ENCODE assay signal across 11 cellular contexts in the genomic region with DNA sequence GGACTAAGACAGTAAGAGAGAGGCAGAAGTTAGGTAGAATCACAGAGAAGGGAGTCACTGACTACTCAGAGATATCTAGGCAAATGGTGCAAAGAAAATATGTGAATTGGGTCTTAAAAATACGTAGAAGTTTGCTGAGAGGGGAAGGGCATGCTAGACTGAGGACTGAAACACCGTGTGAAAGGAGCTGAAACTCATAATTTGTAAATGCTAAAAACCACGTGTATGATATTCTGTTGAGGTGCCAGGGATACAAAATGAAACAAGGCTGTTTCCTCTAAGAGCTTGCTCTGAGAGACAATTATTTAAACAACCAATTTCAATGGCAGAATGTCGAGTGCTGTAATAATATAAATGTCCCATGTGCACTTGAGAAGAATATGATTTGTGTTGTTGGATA. TPM values are rescaled to one million over a fixed set of nuclear protein-coding genes. Genes with fewer than 3 reads are reported as not detected.
DNase-seq lines count a peak whose midpoint lies in the region; ATAC-seq and TF ChIP-seq lines count a peak whose summit lies in the region.
"Had no signal": no experiment of that assay in that cellular context is flagged by ENCODE, and none has a peak within 500 bp of the region (broad histone marks: within the 10 kb centered on the region; RNA-seq: fewer than 3 reads in every experiment).

No MANE protein-coding gene starts in this region.

- H3K4me1 Mint-ChIP-seq in Calu3 (ENCODE audit: low read depth, unreplicated experiment) (peaks cover 53% of the 10 kb centered on the region), IgD-negative memory B cell (peaks cover 36 to 45% (median 45%) of the 10 kb centered on the region in 3 donors)

- H3K27ac Mint-ChIP-seq in Calu3 (ENCODE audit: unreplicated experiment) (peak overlapping the region; percentile 92), IgD-negative memory B cell (peak overlapping the region in 2 of 3 donors; percentile 22 to 64)

- intact Hi-C loops in Calu3 (cut with micrococcal nuclease; ENCODE audit: unreplicated experiment) = no loop called here

- no peak overlapping the region for H3K4me3 ChIP-seq in ectodermal cell (ENCODE audit: insufficient read depth, low read depth, low read length)
- H3K4me3 ChIP-seq in suprapubic skin = no peak overlapping the region
- H3K4me3 ChIP-seq: thyroid gland had no signal

- H3K36me3 Mint-ChIP-seq in Calu3 (ENCODE audit: insufficient read depth, unreplicated experiment) (peaks cover 16% of the 10 kb centered on the region), IgD-negative memory B cell (peaks cover 10% of the 10 kb centered on the region)

- H3K27me3 ChIP-seq in ectodermal cell (ENCODE audit: control insufficient read depth, insufficient read depth, low read length, poor library complexity, severe bottlenecking) (no peaks in the 10 kb centered on the region), suprapubic skin (no peaks in the 10 kb centered on the region)
- H3K27me3 ChIP-seq: thyroid gland had no signal

- TF ChIP-seq EP300 in suprapubic skin (IDR thresholded peaks at IDR 0.05) = no peak

- H3K9me3 Mint-ChIP-seq in Calu3 (ENCODE audit: low read depth, unreplicated experiment) (peaks cover 7% of the 10 kb centered on the region), IgD-negative memory B cell (peaks cover 0 to 9% (median 6%) of the 10 kb centered on the region in 3 donors)

- 90 to 91% methylated on average over 3 to 4 of the region's 4 CpGs for WGBS in ectodermal cell, 2 experiments
- 49% methylated on average over 4 of the region's 4 CpGs for WGBS in suprapubic skin

- CTCF ChIA-PET in Calu3 (lab: Charles Lee) = no interaction called here

- H3K9me3 ChIP-seq in ectodermal cell (ENCODE audit: control insufficient read depth, low read length) = no peaks in the 10 kb centered on the region
- H3K9me3 ChIP-seq in suprapubic skin = peaks cover 18% of the 10 kb centered on the region
- H3K9me3 ChIP-seq: thyroid gland had no signal

- H3K27ac ChIP-seq in ectodermal cell (ENCODE audit: insufficient read depth, low read depth, low read length, poor library complexity, severe bottlenecking) (peak overlapping the region; percentile 2), suprapubic skin (no peak overlapping the region)
- H3K27ac ChIP-seq: thyroid gland had no signal

- no TSS peak for BruUV-seq in Calu3 (replicated peaks; lab: Mats Ljungman, UMichigan)

- peaks cover 11% of the 10 kb centered on the region for H3K4me1 ChIP-seq in ectodermal cell (ENCODE audit: control insufficient read depth, insufficient read depth, low read length)
- peaks cover 13% of the 10 kb centered on the region for H3K4me1 ChIP-seq in suprapubic skin

- H3K4me3 Mint-ChIP-seq in Calu3 (ENCODE audit: low read depth, unreplicated experiment) (peak overlapping the region; percentile 39), IgD-negative memory B cell (peak overlapping the region in 1 of 4 donors; percentile 78)
- H3K4me3 Mint-ChIP-seq: CD14-positive monocyte had no signal

- H3K36me3 ChIP-seq in ectodermal cell (ENCODE audit: control insufficient read depth, insufficient read depth, low read length) (no peaks in the 10 kb centered on the region), suprapubic skin (no peaks in the 10 kb centered on the region)
- H3K36me3 ChIP-seq: thyroid gland had no signal

- no peak for TF ChIP-seq POLR2A in suprapubic skin (IDR thresholded peaks at IDR 0.05)

- TF ChIP-seq CTCF in Calu3 (IDR thresholded peaks at IDR 0.05; ENCODE audit: unreplicated experiment) = no peak
- TF ChIP-seq CTCF in suprapubic skin (IDR thresholded peaks at IDR 0.05) = no peak

- ATAC-seq in GM18907 (IDR thresholded peaks at IDR 0.05; ENCODE audit: unreplicated experiment) (peak; percentile 74), HG02970 (IDR thresholded peaks at IDR 0.05; ENCODE audit: low FRiP score, unreplicated experiment) (no peak), GM19452 (IDR thresholded peaks at IDR 0.05; ENCODE audit: unreplicated experiment) (no peak)

- no peak for DNase-seq in Calu3
- no peak for DNase-seq in SHP77 treated with DMSO at 0.1 percent for 48 hours (lab: John Stamatoyannopoulos, UW)
- no peak for DNase-seq in suprapubic skin (ENCODE audit: low spot score in 2 of 2)
- DNase-seq: NCI-H345, thyroid gland had no signal

- no peaks in the 10 kb centered on the region for H3K27me3 Mint-ChIP-seq in Calu3 (ENCODE audit: unreplicated experiment)
- H3K27me3 Mint-ChIP-seq in IgD-negative memory B cell = no peaks in the 10 kb centered on the region

RNA-seq across cellular contexts. Expression of gene NCK1, which starts 47.2 kb away (rescaled TPM):
- 108 and 127 TPM in 2 replicates for total RNA-seq in Calu3 (2022)
- polyA plus RNA-seq in IgD-negative memory B cell = 31.9 TPM
- 29.3 TPM for polyA plus RNA-seq in ectodermal cell (2013, experiment 1 of 4)
- 34.1 TPM for polyA plus RNA-seq in ectodermal cell (2013, experiment 2 of 4)
- polyA plus RNA-seq in ectodermal cell (2013, experiment 3 of 4) = 25.8 TPM
- polyA plus RNA-seq in ectodermal cell (2013, experiment 4 of 4) = 30.8 TPM
- total RNA-seq in suprapubic skin = 10 to 100 TPM; 38.5 to 46.3 (median 43.7) TPM

RNA-seq across cellular contexts. Expression of gene IL20RB, which starts 48.6 kb away (rescaled TPM):
- total RNA-seq in Calu3 (2022) = 8.5 and 12.0 TPM in 2 replicates
- not detected for polyA plus RNA-seq in IgD-negative memory B cell
- polyA plus RNA-seq in ectodermal cell (2013, experiment 1 of 4) = 1.0 TPM
- 0.94 TPM for polyA plus RNA-seq in ectodermal cell (2013, experiment 2 of 4)
- 0.75 TPM for polyA plus RNA-seq in ectodermal cell (2013, experiment 3 of 4)
- polyA plus RNA-seq in ectodermal cell (2013, experiment 4 of 4) = 0.49 TPM
- total RNA-seq in suprapubic skin = 100 to 1,000 TPM; 218 to 274 (median 257) TPM

Comparison
In these comparisons a context has a peak if more than half of its experiments do, and no peak if none do; other contexts are left out.
1. RNA of gene IL20RB, which starts 48.6 kb away (total RNA-seq): 218 to 274 TPM in suprapubic skin; 8.5 to 12.0 TPM in Calu3; every median in the first group is over 10 times any median in the second.